In genomic region chr1:179081696-179082307, GRCh38 we compare ENCODE assay signal across 8 cellular contexts. TPM values are rescaled to one million over a fixed set of nuclear protein-coding genes. Genes with fewer than 3 reads are reported as not detected.
A peak's percentile ranks its signal among the peaks of the same experiment; 100 is the strongest.
DNase-seq lines count a peak whose midpoint lies in the region; ATAC-seq and TF ChIP-seq lines count a peak whose summit lies in the region.

Gene TOR3A, plus strand, starts transcription at chr1:179082070. Its CDS starts 59 bp downstream, at chr1:179082129.

- peak within 1 kb of the TSS; percentile 68 to 93 (median 89) for H3K27ac ChIP-seq in heart left ventricle
- peak within 1 kb of the TSS; percentile 69 for H3K27ac ChIP-seq in trophoblast cell (ENCODE audit: low read depth, low read length)
- peak within 1 kb of the TSS; percentile 92 to 94 (median 94) for H3K27ac ChIP-seq in transverse colon

- H3K9me3 ChIP-seq in adipocyte (ENCODE audit: control insufficient read depth, low read length) (no peaks in the 10 kb centered on the region), heart left ventricle (no peaks in the 10 kb centered on the region), trophoblast cell (ENCODE audit: insufficient read depth, low read depth, low read length) (peaks cover 2% of the 10 kb centered on the region), transverse colon (no peaks in the 10 kb centered on the region)

- H3K36me3 ChIP-seq in adipocyte (ENCODE audit: control insufficient read depth, insufficient read depth, low read length, severe bottlenecking) (peaks cover 9% of the 10 kb centered on the region), heart left ventricle (peaks cover 0 to 24% (median 9%) of the 10 kb centered on the region in 9 donors), trophoblast cell (ENCODE audit: control insufficient read depth in 1 of 2, insufficient read depth in 2 of 2, low read length in 2 of 2) (peaks cover 6 to 8% of the 10 kb centered on the region in 2 experiments), transverse colon (no peaks in the 10 kb centered on the region)

- H4K8ac ChIP-seq in trophoblast cell (ENCODE audit: low read depth, low read length): peak within 1 kb of the TSS; percentile 82

- H3K4me1 ChIP-seq in adipocyte (ENCODE audit: control insufficient read depth, insufficient read depth, low read length) (peaks cover 35% of the 10 kb centered on the region), heart left ventricle (peaks cover 0 to 31% (median 16%) of the 10 kb centered on the region in 12 donors), trophoblast cell (ENCODE audit: control insufficient read depth in 1 of 2, insufficient read depth in 2 of 2, low read length in 2 of 2) (peaks cover 8 to 11% of the 10 kb centered on the region in 2 experiments), transverse colon (peaks cover 6 to 30% (median 22%) of the 10 kb centered on the region in 4 donors)

- peak within 1 kb of the TSS; percentile 79 for H3K18ac ChIP-seq in trophoblast cell (ENCODE audit: low read length)

- H3K4me3 ChIP-seq in GM12864 (ENCODE audit: low read depth, low read length) (peak within 1 kb of the TSS; percentile 92), adipocyte (ENCODE audit: low read length) (peak within 1 kb of the TSS; percentile 91), heart left ventricle (peak within 1 kb of the TSS; percentile 72 to 100 (median 92)), trophoblast cell (ENCODE audit: low read depth, low read length) (peak within 1 kb of the TSS; percentile 89), transverse colon (peak within 1 kb of the TSS; percentile 84 to 94 (median 88))

- 0 to 1% (median 0%) methylated on average over 21 to 49 of the region's 49 CpGs for WGBS in heart left ventricle, 4 donors
- no CpG with 5 or more reads among the region's 49 CpGs for WGBS in trophoblast cell (ENCODE audit: extremely low coverage, insufficient coverage, insufficient read length)
- 1% methylated on average over 37 of the region's 49 CpGs; no CpG with 5 or more reads in 1 of the 2 donors for WGBS in transverse colon (ENCODE audit: low coverage in 1 of 2), 2 donors

- peak within 1 kb of the TSS; percentile 25 for H3K4ac ChIP-seq in trophoblast cell (ENCODE audit: low read depth, low read length)

- peak within 1 kb of the TSS; percentile 54 for H2BK120ac ChIP-seq in trophoblast cell (ENCODE audit: insufficient read depth, low read length, poor library complexity)

- H2AK5ac ChIP-seq in trophoblast cell (ENCODE audit: low read length): no peak within 1 kb of the TSS

- DNase-seq in GM12864 (ENCODE audit: low read depth) (peak; percentile 92), NCI-H1092 (lab: John Stamatoyannopoulos, UW) (peak; percentile 75), SW480 (ENCODE audit: low spot score) (peak; percentile 84), adipocyte (ENCODE audit: low read depth) (peak; percentile 94), heart left ventricle (peak; percentile 94 to 95 (median 95)), trophoblast cell (peak; percentile 79 to 81), transverse colon (peak; percentile 96)

- TF ChIP-seq CTCF in GM12864 (IDR thresholded peaks at IDR 0.05; ENCODE audit: low read depth, low read length, missing control alignments) (no peak), heart left ventricle (IDR thresholded peaks at IDR 0.05) (peak in 1 of 12 donors; percentile 13), transverse colon (IDR thresholded peaks at IDR 0.05) (peak in 1 of 5 experiments; percentile 23)

- peak within 1 kb of the TSS; percentile 58 for H3K14ac ChIP-seq in trophoblast cell (ENCODE audit: low read length)

- intact Hi-C loops in heart left ventricle (cut with DNase I) (loop anchor here (1.0 to 10.0 kb wide), 11 partner anchors 45 to 733 kb away; partner anchors contain the start of genes SOAT1 (in 4 of the 10) and AXDND1 (in 2 of the 10)), transverse colon (cut with DNase I; ENCODE audit: low total_unique reads) (loop anchor here (5.0 kb wide), 1 partner anchor 285 kb away; the partner anchor contains the start of gene AXDND1)

- H3K79me2 ChIP-seq in trophoblast cell (ENCODE audit: control insufficient read depth, insufficient read depth, low read length, poor library complexity): peaks cover 2% of the 10 kb centered on the region

- peaks cover 5% of the 10 kb centered on the region for H3K79me1 ChIP-seq in trophoblast cell (ENCODE audit: low read length)

- peak within 1 kb of the TSS; percentile 77 for H2AFZ ChIP-seq in trophoblast cell (ENCODE audit: insufficient read depth, low read length, poor library complexity)

- peak within 1 kb of the TSS; percentile 55 for H4K12ac ChIP-seq in trophoblast cell (ENCODE audit: low read depth, low read length)

- TF ChIP-seq POLR2A in heart left ventricle (IDR thresholded peaks at IDR 0.05): peak in 1 of 2 donors; percentile 91
- peak; percentile 83 for TF ChIP-seq POLR2A in transverse colon (IDR thresholded peaks at IDR 0.05)

- H4K91ac ChIP-seq in trophoblast cell (ENCODE audit: low read depth, low read length): peak within 1 kb of the TSS; percentile 78

- no peak for TF ChIP-seq EP300 in transverse colon (IDR thresholded peaks at IDR 0.05; ENCODE audit: low read depth)

- peak within 1 kb of the TSS; percentile 38 for H2BK5ac ChIP-seq in trophoblast cell (ENCODE audit: low read depth, low read length, poor library complexity)

- H3K4me2 ChIP-seq in trophoblast cell (ENCODE audit: low read length): peak within 1 kb of the TSS; percentile 71

- H3K27me3 ChIP-seq in adipocyte (replicated peaks; ENCODE audit: control insufficient read depth, insufficient read depth, low read length) (no peaks in the 10 kb centered on the region), heart left ventricle (no peaks in the 10 kb centered on the region), trophoblast cell (ENCODE audit: insufficient read depth, low read length) (no peaks in the 10 kb centered on the region), transverse colon (no peaks in the 10 kb centered on the region)

- H2BK12ac ChIP-seq in trophoblast cell (ENCODE audit: low read length): no peak within 1 kb of the TSS

- in situ Hi-C loops in transverse colon (cut with MboI; ENCODE audit: low pct_ligation_motif_present in 1 of 4, low pct_unique_long_range_greater_than_20kb in 1 of 4, low sequenced_read_pairs in 3 of 4): loop anchor here in 1 of 4 donors (25.0 kb wide), 1 partner anchor 280 kb away; the partner anchor contains the start of gene AXDND1

- H3K9ac ChIP-seq in adipocyte (ENCODE audit: low read length): peak within 1 kb of the TSS; percentile 96
- peak within 1 kb of the TSS; percentile 92 for H3K9ac ChIP-seq in trophoblast cell (ENCODE audit: low read length)

- H3K23ac ChIP-seq in trophoblast cell (ENCODE audit: low read length): no peak within 1 kb of the TSS

- ATAC-seq in HG02610 (IDR thresholded peaks at IDR 0.05; ENCODE audit: unreplicated experiment) (peak; percentile 94), heart left ventricle (peak; percentile 97 to 99 (median 98))

RNA-seq across cellular contexts. Expression of gene TOR3A, which starts in this region (rescaled TPM):
- total RNA-seq in heart left ventricle: 10 to 100 TPM in 4 of 9 donors, 1 to 10 TPM in 5; 6.3 to 22.4 (median 9.9) TPM
- polyA plus RNA-seq in heart left ventricle: 10 to 100 TPM in 1 of 2 donors, 1 to 10 TPM in 1; 3.8 to 19.5 TPM
- 7.3 and 7.9 TPM in 2 replicates for polyA plus RNA-seq in trophoblast cell (2013)
- total RNA-seq in transverse colon: 100 to 1,000 TPM in 1 of 4 donors, 10 to 100 TPM in 3; 66.2 to 308 (median 72.7) TPM

Comparison
In these comparisons a context has a peak if more than half of its experiments do, and no peak if none do; other contexts are left out.
1. Peak in every context shown above with its lines: DNase-seq, ATAC-seq, H3K4me3 ChIP-seq and H3K27ac ChIP-seq.